ENCODE assay signal across 22 cellular contexts in the genomic region with DNA sequence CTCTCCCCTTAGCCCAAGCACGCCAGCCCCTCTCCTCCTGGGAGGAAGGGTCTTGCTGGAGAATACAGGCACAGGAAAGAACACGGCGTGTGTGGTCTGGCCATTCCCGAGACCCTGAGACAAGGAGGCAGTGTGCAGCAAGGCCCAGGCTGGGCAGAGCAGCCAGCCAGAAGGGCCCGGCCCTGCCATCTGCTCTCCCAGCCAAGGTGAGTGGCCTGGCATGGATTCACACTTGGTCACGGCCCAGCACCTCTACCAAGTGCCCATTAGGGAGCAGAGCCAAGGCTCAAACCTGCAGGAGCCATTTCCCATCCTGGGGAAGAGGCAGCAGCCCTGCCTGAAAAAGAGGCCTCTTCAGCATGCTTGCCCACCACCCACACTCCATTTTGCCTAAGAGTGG. TPM values are rescaled to one million over a fixed set of nuclear protein-coding genes. Genes with fewer than 3 reads are reported as not detected.
A peak's percentile ranks its signal among the peaks of the same experiment; 100 is the strongest.
DNase-seq lines count a peak whose midpoint lies in the region; ATAC-seq and TF ChIP-seq lines count a peak whose summit lies in the region.
"Had no signal": no experiment of that assay in that cellular context is flagged by ENCODE, and none has a peak within 500 bp of the region (broad histone marks: within the 10 kb centered on the region; RNA-seq: fewer than 3 reads in every experiment).

No MANE protein-coding gene starts in this region.

- no peak for TF ChIP-seq CTCF in HEK293 (tag by site-specific recombination; IDR thresholded peaks at IDR 0.05)

- CTCF ChIA-PET in HEK293 (lab: Yijun Ruan, JAX), result interaction anchor here (0.6 kb wide), 1 partner anchor 33 kb away, joined by 3 read pairs; no protein-coding TSS in a partner anchor
- CTCF ChIA-PET in activated CD4-positive, alpha-beta memory T cell treated with anti-CD3 and anti-CD28 coated beads, Interleukin-2, amount 10 ng/mL, durations not matched to agents 7 days and 5 days (lab: Charles Lee), result no interaction called here
- CTCF ChIA-PET in activated CD8-positive, alpha-beta memory T cell treated with anti-CD3 and anti-CD28 coated beads, Interleukin-2, amount 10 ng/mL, durations not matched to agents 7 days and 5 days (lab: Charles Lee), result interaction anchor here (0.6 kb wide), 1 partner anchor 526 kb away, joined by 3 read pairs; no protein-coding TSS in a partner anchor

- H2BK15ac ChIP-seq in neuronal stem cell (ENCODE audit: low read length), result peak overlapping the region; percentile 23

- H3K27ac ChIP-seq in HEK293 (ENCODE audit: extremely low read depth, low read depth, low read length) (no peak overlapping the region), neuronal stem cell (replicated peaks; ENCODE audit: low read length) (no peak overlapping the region)
- H3K27ac ChIP-seq: hepatocyte, lower lobe of right lung, neutrophil had no signal

- H2AFZ ChIP-seq in neuronal stem cell (ENCODE audit: low read length), result no peak overlapping the region
- H2AFZ ChIP-seq: hepatocyte had no signal

- no peaks in the 10 kb centered on the region for H3K9me3 Mint-ChIP-seq in activated CD4-positive, alpha-beta memory T cell treated with anti-CD3 and anti-CD28 coated beads, Interleukin-2, amount 10 ng/mL, durations not matched to agents 7 days and 5 days
- no peaks in the 10 kb centered on the region for H3K9me3 Mint-ChIP-seq in activated CD8-positive, alpha-beta memory T cell treated with anti-CD3 and anti-CD28 coated beads, Interleukin-2, amount 10 ng/mL, durations not matched to agents 7 days and 5 days (ENCODE audit: low read depth)
- H3K9me3 Mint-ChIP-seq: activated naive CD4-positive, alpha-beta T cell treated with anti-CD3 and anti-CD28 coated beads, Interleukin-2, amount 50 U/mL, for 72 hours; CD4-positive, CD25-positive, alpha-beta regulatory T cell; central memory CD8-positive, alpha-beta T cell; HFFc6 had no signal

- H4K91ac ChIP-seq in neuronal stem cell (ENCODE audit: low read depth, low read length, poor library complexity), result no peak overlapping the region

- no peaks in the 10 kb centered on the region for H3K4me1 ChIP-seq in HEK293 (ENCODE audit: control insufficient read depth, insufficient read depth, low read length)
- peaks cover 0 to 2% of the 10 kb centered on the region in 2 donors for H3K4me1 ChIP-seq in neuronal stem cell (ENCODE audit: control insufficient read depth in 2 of 2, insufficient read depth in 1 of 2, low read depth in 1 of 2, low read length in 2 of 2)
- H3K4me1 ChIP-seq: lower lobe of right lung had no signal

- peak overlapping the region; percentile 63 for H3K18ac ChIP-seq in neuronal stem cell (ENCODE audit: low read length)

- H3K27me3 Mint-ChIP-seq in activated CD4-positive, alpha-beta memory T cell treated with anti-CD3 and anti-CD28 coated beads, Interleukin-2, amount 10 ng/mL, durations not matched to agents 7 days and 5 days, result peaks cover 5% of the 10 kb centered on the region
- H3K27me3 Mint-ChIP-seq in activated CD8-positive, alpha-beta memory T cell treated with anti-CD3 and anti-CD28 coated beads, Interleukin-2, amount 10 ng/mL, durations not matched to agents 7 days and 5 days, result peaks cover 23% of the 10 kb centered on the region
- H3K27me3 Mint-ChIP-seq: CD4-positive, CD25-positive, alpha-beta regulatory T cell had no signal

- peak overlapping the region; percentile 56 for H3K14ac ChIP-seq in neuronal stem cell (ENCODE audit: low read length)

- WGBS in neuronal stem cell (ENCODE audit: extremely low coverage in 2 of 2, insufficient read length in 2 of 2, insufficient replicate concordance in 1 of 2), 2 donors, result no CpG with 5 or more reads among the region's 6 CpGs

- H3K4ac ChIP-seq in neuronal stem cell (ENCODE audit: low read length), result no peak overlapping the region

- peak overlapping the region; percentile 65 for H3K9ac ChIP-seq in neuronal stem cell (ENCODE audit: low read depth, low read length, poor library complexity)

- H2BK5ac ChIP-seq in neuronal stem cell (ENCODE audit: low read length), result no peak overlapping the region

- H2AK5ac ChIP-seq in neuronal stem cell (ENCODE audit: low read depth, low read length), result no peak overlapping the region

- H3K27ac Mint-ChIP-seq in activated CD4-positive, alpha-beta memory T cell treated with anti-CD3 and anti-CD28 coated beads, Interleukin-2, amount 10 ng/mL, durations not matched to agents 7 days and 5 days, result no peak overlapping the region
- H3K27ac Mint-ChIP-seq in activated CD8-positive, alpha-beta memory T cell treated with anti-CD3 and anti-CD28 coated beads, Interleukin-2, amount 10 ng/mL, durations not matched to agents 7 days and 5 days, result no peak overlapping the region
- H3K27ac Mint-ChIP-seq: activated naive CD4-positive, alpha-beta T cell treated with anti-CD3 and anti-CD28 coated beads, Interleukin-2, amount 50 U/mL, for 72 hours; CD4-positive, CD25-positive, alpha-beta regulatory T cell; HFFc6; T-helper 17 cell had no signal

- H3K4me3 ChIP-seq in HEK293 (ENCODE audit: low read depth, low read length), result no peak overlapping the region
- no peak overlapping the region for H3K4me3 ChIP-seq in neuronal stem cell (ENCODE audit: low read length in 2 of 2)
- H3K4me3 ChIP-seq: GM12878, hepatocyte, lower lobe of right lung had no signal

- H3K79me1 ChIP-seq in neuronal stem cell (ENCODE audit: low read depth, low read length), result no peaks in the 10 kb centered on the region

- no peak for ATAC-seq in HG02763 (IDR thresholded peaks at IDR 0.05; ENCODE audit: unreplicated experiment)
- no peak for ATAC-seq in activated CD8-positive, alpha-beta memory T cell treated with anti-CD3 and anti-CD28 coated beads, Interleukin-2, amount 10 ng/mL, durations not matched to agents 7 days and 5 days
- ATAC-seq: activated naive CD4-positive, alpha-beta T cell treated with anti-CD3 and anti-CD28 coated beads, Interleukin-2, amount 50 U/mL, for 72 hours; GM12878; lower lobe of right lung; Panc1; T-helper 17 cell had no signal

- DNase-seq in NCI-H128 (lab: John Stamatoyannopoulos, UW; ENCODE audit: unreplicated experiment), result peak; percentile 33
- DNase-seq in NCI-H524 treated with DMSO at 0.1 percent for 48 hours (lab: John Stamatoyannopoulos, UW), result peak; percentile 95
- DNase-seq in neuronal stem cell (ENCODE audit: low spot score), result no peak
- no peak for DNase-seq in activated CD4-positive, alpha-beta memory T cell treated with anti-CD3 and anti-CD28 coated beads, Interleukin-2, amount 10 ng/mL, durations not matched to agents 7 days and 5 days
- DNase-seq in activated CD8-positive, alpha-beta memory T cell treated with anti-CD3 and anti-CD28 coated beads, Interleukin-2, amount 10 ng/mL, durations not matched to agents 7 days and 5 days, result no peak
- DNase-seq: activated CD4-positive, alpha-beta T cell treated with anti-CD3 and anti-CD28 coated beads for 4 hours; aorta; CD4-positive, CD25-positive, alpha-beta regulatory T cell; foreskin fibroblast; HFFc6; lower lobe of right lung; stimulated activated CD4-positive, alpha-beta T cell treated with anti-CD3 and anti-CD28 coated beads, Interleukin-4, amount 100 ng/mL, for 24 hours; stimulated activated naive CD4-positive, alpha-beta T cell treated with Interleukin-2 at 50 U/mL for 16 hours; T-helper 17 cell had no signal

- H3K36me3 Mint-ChIP-seq in activated CD4-positive, alpha-beta memory T cell treated with anti-CD3 and anti-CD28 coated beads, Interleukin-2, amount 10 ng/mL, durations not matched to agents 7 days and 5 days (ENCODE audit: low read depth), result no peaks in the 10 kb centered on the region
- no peaks in the 10 kb centered on the region for H3K36me3 Mint-ChIP-seq in activated CD8-positive, alpha-beta memory T cell treated with anti-CD3 and anti-CD28 coated beads, Interleukin-2, amount 10 ng/mL, durations not matched to agents 7 days and 5 days
- H3K36me3 Mint-ChIP-seq: activated naive CD4-positive, alpha-beta T cell treated with anti-CD3 and anti-CD28 coated beads, Interleukin-2, amount 50 U/mL, for 72 hours; CD4-positive, CD25-positive, alpha-beta regulatory T cell had no signal

- H3K27me3 ChIP-seq in neuronal stem cell (ENCODE audit: control insufficient read depth in 3 of 3, insufficient read depth in 3 of 3, low read depth in 1 of 3, low read length in 3 of 3), result peaks cover 0 to 23% (median 0%) of the 10 kb centered on the region in 3 experiments

- no peak overlapping the region for H4K8ac ChIP-seq in neuronal stem cell (ENCODE audit: low read depth, low read length)

- H2BK12ac ChIP-seq in neuronal stem cell (ENCODE audit: low read length), result no peak overlapping the region

- no peak overlapping the region for H3K4me3 Mint-ChIP-seq in activated CD4-positive, alpha-beta memory T cell treated with anti-CD3 and anti-CD28 coated beads, Interleukin-2, amount 10 ng/mL, durations not matched to agents 7 days and 5 days
- no peak overlapping the region for H3K4me3 Mint-ChIP-seq in activated CD8-positive, alpha-beta memory T cell treated with anti-CD3 and anti-CD28 coated beads, Interleukin-2, amount 10 ng/mL, durations not matched to agents 7 days and 5 days
- H3K4me3 Mint-ChIP-seq: CD4-positive, CD25-positive, alpha-beta regulatory T cell; central memory CD8-positive, alpha-beta T cell; HFFc6; T-helper 17 cell had no signal

- H3K23ac ChIP-seq in neuronal stem cell (ENCODE audit: low read depth, low read length, poor library complexity), result no peak overlapping the region

- H3K4me2 ChIP-seq in neuronal stem cell (ENCODE audit: insufficient read depth, low read length, poor library complexity, severe bottlenecking), result no peak overlapping the region
- H3K4me2 ChIP-seq: hepatocyte had no signal

- H3K36me3 ChIP-seq in HEK293 (ENCODE audit: control insufficient read depth in 2 of 2, insufficient read depth in 1 of 2, low read length in 2 of 2), result no peaks in the 10 kb centered on the region
- H3K36me3 ChIP-seq in neuronal stem cell (replicated peaks in 1 of 2; ENCODE audit: control insufficient read depth in 2 of 2, insufficient read depth in 2 of 2, low read length in 2 of 2), result no peaks in the 10 kb centered on the region
- H3K36me3 ChIP-seq: lower lobe of right lung, neutrophil had no signal

- H3K9me3 ChIP-seq in HEK293 (ENCODE audit: control insufficient read depth, insufficient read depth, low read depth, low read length) (no peaks in the 10 kb centered on the region), neuronal stem cell (replicated peaks in 1 of 2; ENCODE audit: control insufficient read depth in 2 of 2, insufficient read depth in 1 of 2, low read depth in 1 of 2, low read length in 2 of 2) (peaks cover 0 to 5% of the 10 kb centered on the region in 2 donors)
- H3K9me3 ChIP-seq: lower lobe of right lung, neutrophil had no signal

- H3K4me1 Mint-ChIP-seq in activated CD4-positive, alpha-beta memory T cell treated with anti-CD3 and anti-CD28 coated beads, Interleukin-2, amount 10 ng/mL, durations not matched to agents 7 days and 5 days, result no peaks in the 10 kb centered on the region
- H3K4me1 Mint-ChIP-seq in activated CD8-positive, alpha-beta memory T cell treated with anti-CD3 and anti-CD28 coated beads, Interleukin-2, amount 10 ng/mL, durations not matched to agents 7 days and 5 days, result no peaks in the 10 kb centered on the region
- H3K4me1 Mint-ChIP-seq: CD4-positive, CD25-positive, alpha-beta regulatory T cell; central memory CD8-positive, alpha-beta T cell had no signal

- H2BK120ac ChIP-seq in neuronal stem cell (ENCODE audit: low read depth, low read length), result no peak overlapping the region

- POLR2A ChIA-PET in HEK293 (lab: Yijun Ruan, JAX), result no interaction called here
- POLR2A ChIA-PET in activated CD4-positive, alpha-beta memory T cell treated with anti-CD3 and anti-CD28 coated beads, Interleukin-2, amount 10 ng/mL, durations not matched to agents 7 days and 5 days (lab: Charles Lee), result no interaction called here

RNA-seq across cellular contexts. Expression of a gene that starts 28.6 kb away (rescaled TPM):
- polyA plus RNA-seq in neuronal stem cell (2013, experiment 1 of 2), result 0.32 TPM
- 0.51 TPM for polyA plus RNA-seq in neuronal stem cell (2013, experiment 2 of 2)
- total RNA-seq in activated CD4-positive, alpha-beta memory T cell treated with anti-CD3 and anti-CD28 coated beads, Interleukin-2, amount 10 ng/mL, durations not matched to agents 7 days and 5 days, result not detected
- not detected for total RNA-seq in activated CD8-positive, alpha-beta memory T cell treated with anti-CD3 and anti-CD28 coated beads, Interleukin-2, amount 10 ng/mL, durations not matched to agents 7 days and 5 days
- total RNA-seq: activated naive CD4-positive, alpha-beta T cell treated with anti-CD3 and anti-CD28 coated beads, Interleukin-2, amount 50 U/mL, for 72 hours; aorta; CD4-positive, CD25-positive, alpha-beta regulatory T cell; HFFc6; lower lobe of right lung; T-helper 17 cell had no signal
- polyA plus RNA-seq: aorta had no signal

Comparison
In these comparisons a context has a peak if more than half of its experiments do, and no peak if none do; other contexts are left out.
1. DNase-seq: peak in NCI-H128 (single experiment) and NCI-H524 treated with DMSO at 0.1 percent for 48 hours (single experiment); none in neuronal stem cell (single experiment), activated CD4-positive, alpha-beta memory T cell treated with anti-CD3 and anti-CD28 coated beads, Interleukin-2, amount 10 ng/mL, durations not matched to agents 7 days and 5 days (single experiment) and activated CD8-positive, alpha-beta memory T cell treated with anti-CD3 and anti-CD28 coated beads, Interleukin-2, amount 10 ng/mL, durations not matched to agents 7 days and 5 days (single experiment).